Comparison of ENCODE assay signal across 1 cellular context in the genomic region with DNA sequence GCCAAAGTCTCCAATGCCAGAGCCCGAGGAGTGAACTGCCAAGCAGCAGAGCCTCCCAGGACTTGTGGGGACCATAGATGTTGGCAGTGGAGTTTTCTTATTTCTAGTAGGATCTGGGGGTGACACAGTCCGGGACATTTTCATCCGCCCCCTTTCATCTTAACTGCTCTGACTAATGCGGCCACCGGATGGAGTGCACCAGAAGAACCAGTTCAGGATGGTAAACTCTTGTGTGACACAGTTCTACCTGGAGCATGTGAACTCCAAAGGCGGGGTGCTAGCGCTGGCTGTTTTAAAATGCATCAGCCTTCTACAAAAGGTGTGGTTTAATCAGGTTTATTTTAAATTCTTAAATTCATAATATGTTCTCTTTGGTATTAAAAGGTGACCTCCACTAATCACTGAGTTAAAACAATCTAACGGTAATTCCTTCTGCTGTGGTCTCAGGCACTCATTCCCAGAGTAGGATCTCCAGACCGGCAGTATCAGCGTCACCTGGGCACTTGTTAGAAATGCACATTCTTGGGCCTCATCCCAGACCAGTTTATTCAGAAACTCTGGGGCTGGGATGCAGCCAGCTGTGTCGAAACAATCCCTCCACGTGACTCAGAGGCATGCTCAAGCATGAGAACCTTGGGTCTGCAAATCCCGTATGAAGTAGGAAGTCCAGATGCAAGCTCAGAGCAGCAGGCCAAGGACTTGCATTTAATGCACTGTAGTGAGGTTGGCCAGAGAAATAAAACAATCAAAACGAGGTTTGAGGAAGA.
TF ChIP-seq lines count a peak whose summit lies in the region.

No MANE protein-coding gene starts in this region.

TF ChIP-seq in GM23338, 12 proteins besides CTCF, POLR2A, EP300 and RAD21 (continued from another document):
- TF ChIP-seq, protein P1, sequence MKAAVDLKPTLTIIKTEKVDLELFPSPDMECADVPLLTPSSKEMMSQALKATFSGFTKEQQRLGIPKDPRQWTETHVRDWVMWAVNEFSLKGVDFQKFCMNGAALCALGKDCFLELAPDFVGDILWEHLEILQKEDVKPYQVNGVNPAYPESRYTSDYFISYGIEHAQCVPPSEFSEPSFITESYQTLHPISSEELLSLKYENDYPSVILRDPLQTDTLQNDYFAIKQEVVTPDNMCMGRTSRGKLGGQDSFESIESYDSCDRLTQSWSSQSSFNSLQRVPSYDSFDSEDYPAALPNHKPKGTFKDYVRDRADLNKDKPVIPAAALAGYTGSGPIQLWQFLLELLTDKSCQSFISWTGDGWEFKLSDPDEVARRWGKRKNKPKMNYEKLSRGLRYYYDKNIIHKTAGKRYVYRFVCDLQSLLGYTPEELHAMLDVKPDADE (IDR thresholded peaks at IDR 0.05) = no peak
